Comparison of ENCODE assay signal across 1 cellular context in genomic region chr5:78620119-78620518, GRCh38.
A peak's percentile ranks its signal among the peaks of the same experiment; 100 is the strongest.
TF ChIP-seq lines count a peak whose summit lies in the region.

No MANE protein-coding gene starts in this region.

TF ChIP-seq in K562, 482 proteins besides CTCF, POLR2A, EP300 and RAD21:
- TF ChIP-seq TRIM28 (IDR thresholded peaks at IDR 0.05) (peak; percentile 41; the same call in 1 of the 2 replicates), AFF1 (IDR thresholded peaks at IDR 0.05; ENCODE audit: low read depth in 1 of 2, partially characterized antibody in 2 of 2) (peak in 1 of 2 experiments; percentile 100), TRIM24 (IDR thresholded peaks at IDR 0.05) (0 out of 4 replicates have a peak, but pooled peaks have one; percentile 10 to 20)
